7 cellular contexts compared by ENCODE assay signal in genomic region chr2:151261977-151262291, GRCh38. TPM values are rescaled to one million over a fixed set of nuclear protein-coding genes. Genes with fewer than 3 reads are reported as not detected.
DNase-seq lines count a peak whose midpoint lies in the region; ATAC-seq and TF ChIP-seq lines count a peak whose summit lies in the region.

No MANE protein-coding gene starts in this region.

- H3K27me3 Mint-ChIP-seq in activated CD8-positive, alpha-beta T cell treated with anti-CD3 and anti-CD28 coated beads, Interleukin-2, amount 10 ng/mL, durations not matched to agents 7 days and 5 days (ENCODE audit: low read depth): no peaks in the 10 kb centered on the region
- no peaks in the 10 kb centered on the region for H3K27me3 Mint-ChIP-seq in stimulated activated naive CD8-positive, alpha-beta T cell treated with anti-CD3 and anti-CD28 coated beads, Interleukin-15, amount 100 ng/mL, for 72 hours

- H3K27me3 ChIP-seq in iPS-15b (ENCODE audit: control insufficient read depth, insufficient read depth, low read length): no peaks in the 10 kb centered on the region

- peaks cover 27% of the 10 kb centered on the region for H3K4me1 Mint-ChIP-seq in activated CD8-positive, alpha-beta T cell treated with anti-CD3 and anti-CD28 coated beads, Interleukin-2, amount 10 ng/mL, durations not matched to agents 7 days and 5 days (ENCODE audit: low read depth)
- H3K4me1 Mint-ChIP-seq in stimulated activated naive CD8-positive, alpha-beta T cell treated with anti-CD3 and anti-CD28 coated beads, Interleukin-15, amount 100 ng/mL, for 72 hours: peaks cover 21% of the 10 kb centered on the region

- no peaks in the 10 kb centered on the region for H3K36me3 ChIP-seq in iPS-15b (ENCODE audit: control insufficient read depth, insufficient read depth, low read length)

- no peak for ATAC-seq in activated CD8-positive, alpha-beta T cell treated with anti-CD3 and anti-CD28 coated beads, Interleukin-2, amount 10 ng/mL, durations not matched to agents 7 days and 5 days
- ATAC-seq in stimulated activated naive CD8-positive, alpha-beta T cell treated with anti-CD3 and anti-CD28 coated beads, Interleukin-15, amount 100 ng/mL, for 72 hours: no peak
- ATAC-seq in esophagus mucosa: no peak

- H3K9me3 Mint-ChIP-seq in activated CD8-positive, alpha-beta T cell treated with anti-CD3 and anti-CD28 coated beads, Interleukin-2, amount 10 ng/mL, durations not matched to agents 7 days and 5 days (ENCODE audit: insufficient read depth): no peaks in the 10 kb centered on the region
- H3K9me3 Mint-ChIP-seq in stimulated activated naive CD8-positive, alpha-beta T cell treated with anti-CD3 and anti-CD28 coated beads, Interleukin-15, amount 100 ng/mL, for 72 hours: peaks cover 0 to under 1% of the 10 kb centered on the region in 2 donors

- no peak for DNase-seq in HEK293T (ENCODE audit: extremely low spot score)
- no peak for DNase-seq in activated CD8-positive, alpha-beta T cell treated with anti-CD3 and anti-CD28 coated beads, Interleukin-2, amount 10 ng/mL, durations not matched to agents 7 days and 5 days
- DNase-seq in stimulated activated naive CD8-positive, alpha-beta T cell treated with anti-CD3 and anti-CD28 coated beads, Interleukin-15, amount 100 ng/mL, for 72 hours: no peak
- no peak for DNase-seq in HT-29 (ENCODE audit: low spot score)
- no peak for DNase-seq in NCI-H1436 treated with DMSO at 0.1 percent for 48 hours (lab: John Stamatoyannopoulos, UW)

- H3K36me3 Mint-ChIP-seq in activated CD8-positive, alpha-beta T cell treated with anti-CD3 and anti-CD28 coated beads, Interleukin-2, amount 10 ng/mL, durations not matched to agents 7 days and 5 days (ENCODE audit: low read depth): peaks cover 12% of the 10 kb centered on the region

- H3K4me1 ChIP-seq in iPS-15b (ENCODE audit: control insufficient read depth, insufficient read depth, low read length): peaks cover 26% of the 10 kb centered on the region

- CTCF ChIA-PET in HEK293T (lab: Yijun Ruan, JAX): no interaction called here
- CTCF ChIA-PET in activated CD8-positive, alpha-beta T cell treated with anti-CD3 and anti-CD28 coated beads, Interleukin-2, amount 10 ng/mL, durations not matched to agents 7 days and 5 days (lab: Charles Lee): interaction anchor here (0.8 to 2.3 kb wide), 4 partner anchors 14 to 175 kb away, joined by 3 to 7 read pairs (median 4); no protein-coding TSS in a partner anchor

- H3K27ac Mint-ChIP-seq in activated CD8-positive, alpha-beta T cell treated with anti-CD3 and anti-CD28 coated beads, Interleukin-2, amount 10 ng/mL, durations not matched to agents 7 days and 5 days: peak overlapping the region; percentile 94
- peak overlapping the region; percentile 97 for H3K27ac Mint-ChIP-seq in stimulated activated naive CD8-positive, alpha-beta T cell treated with anti-CD3 and anti-CD28 coated beads, Interleukin-15, amount 100 ng/mL, for 72 hours

- H3K4me3 ChIP-seq in iPS-15b (ENCODE audit: low read depth, low read length): peak overlapping the region; percentile 76

- peak overlapping the region; percentile 83 for H3K4me3 Mint-ChIP-seq in activated CD8-positive, alpha-beta T cell treated with anti-CD3 and anti-CD28 coated beads, Interleukin-2, amount 10 ng/mL, durations not matched to agents 7 days and 5 days
- H3K4me3 Mint-ChIP-seq in stimulated activated naive CD8-positive, alpha-beta T cell treated with anti-CD3 and anti-CD28 coated beads, Interleukin-15, amount 100 ng/mL, for 72 hours: peak overlapping the region; percentile 92 to 93

- POLR2A ChIA-PET in HEK293T (lab: Yijun Ruan, JAX): no interaction called here
- POLR2A ChIA-PET in activated CD8-positive, alpha-beta T cell treated with anti-CD3 and anti-CD28 coated beads, Interleukin-2, amount 10 ng/mL, durations not matched to agents 7 days and 5 days (lab: Charles Lee): interaction anchor here (0.7 to 2.1 kb wide), 6 partner anchors 11 to 161 kb away, joined by 3 to 29 read pairs (median 3); partner anchors contain the start of gene NMI

- H3K9me3 ChIP-seq in iPS-15b (ENCODE audit: control insufficient read depth, insufficient read depth, low read length): no peaks in the 10 kb centered on the region

- peak overlapping the region; percentile 87 for H3K9ac ChIP-seq in iPS-15b (ENCODE audit: low read depth, low read length)

TF ChIP-seq in HEK293T, 16 proteins besides CTCF, POLR2A, EP300 and RAD21:
- TF ChIP-seq FOXM1 (IDR thresholded peaks at IDR 0.05; ENCODE audit: borderline replicate concordance): no peak
- no peak for TF ChIP-seq LEF1 (IDR thresholded peaks at IDR 0.05; ENCODE audit: borderline replicate concordance)
- TF ChIP-seq HDGF (IDR thresholded peaks at IDR 0.05; ENCODE audit: borderline replicate concordance): no peak
- peak; percentile 59; the same call in 1 of the 2 replicates for TF ChIP-seq L3MBTL2 (conservative IDR thresholded peaks at IDR 0.05)

RNA-seq across cellular contexts. Expression of gene RBM43, which starts 0.3 kb away (rescaled TPM):
- total RNA-seq in activated CD8-positive, alpha-beta T cell treated with anti-CD3 and anti-CD28 coated beads, Interleukin-2, amount 10 ng/mL, durations not matched to agents 7 days and 5 days: 1 to 10 TPM; 4.4 to 4.9 TPM
- 1.2 and 1.8 TPM in 2 replicates for total RNA-seq in HT-29 (2014; rRNA removed; shearing (Covaris generic))
- 3.1 TPM for total RNA-seq in esophagus mucosa

RNA-seq across cellular contexts. Expression of gene NMI, which starts 27.5 kb away (rescaled TPM):
- 10 to 100 TPM; 62.2 to 70.2 TPM for total RNA-seq in activated CD8-positive, alpha-beta T cell treated with anti-CD3 and anti-CD28 coated beads, Interleukin-2, amount 10 ng/mL, durations not matched to agents 7 days and 5 days
- 13.8 and 14.4 TPM in 2 replicates for total RNA-seq in HT-29 (2014; rRNA removed; shearing (Covaris generic))
- total RNA-seq in esophagus mucosa: 11.6 TPM
